ENCODE assay signal across 1 cellular context in genomic region chr6:3977875-3978711, GRCh38.
TF ChIP-seq lines count a peak whose summit lies in the region.

No MANE protein-coding gene starts in this region.

TF ChIP-seq in WTC11, 78 proteins besides CTCF, POLR2A, EP300 and RAD21 (continued from another document):
- TF ChIP-seq ZNF281 (CRISPR knock-in tag; IDR thresholded peaks at IDR 0.05) (no peak), GTF2I (CRISPR knock-in tag; conservative IDR thresholded peaks at IDR 0.05) (no peak), SMAD4 (CRISPR knock-in tag; IDR thresholded peaks at IDR 0.05) (no peak), TP53 (CRISPR knock-in tag; IDR thresholded peaks at IDR 0.05) (no peak), ESRRA (CRISPR knock-in tag; IDR thresholded peaks at IDR 0.05; ENCODE audit: borderline replicate concordance) (no peak)
